In genomic region chr9:121499427-121500164, GRCh38 we compare ENCODE assay signal across 8 cellular contexts. TPM values are rescaled to one million over a fixed set of nuclear protein-coding genes. Genes with fewer than 3 reads are reported as not detected.
DNase-seq lines count a peak whose midpoint lies in the region; ATAC-seq, FAIRE-seq and TF ChIP-seq lines count a peak whose summit lies in the region.

Gene GGTA1, minus strand, starts transcription at chr9:121499844. Its CDS starts 31,922 bp downstream, at chr9:121467922.

- 0 out of 2 replicates have a peak, but pooled peaks have one; percentile 4 for TF ChIP-seq CTCF in 22Rv1 (IDR thresholded peaks at IDR 0.05)
- no peak for TF ChIP-seq CTCF in bronchial epithelial cell (IDR thresholded peaks at IDR 0.05; ENCODE audit: insufficient read depth, low read length, severe bottlenecking)
- TF ChIP-seq CTCF in gastrocnemius medialis (IDR thresholded peaks at IDR 0.05 in 4 of 5, conservative IDR thresholded peaks at IDR 0.05 in 1 of 5): no peak

- peak in 1 of 2 donors; percentile 4 for TF ChIP-seq POLR2A in gastrocnemius medialis (IDR thresholded peaks at IDR 0.05)

- in situ Hi-C loops in gastrocnemius medialis (cut with MboI; ENCODE audit: low sequenced_read_pairs in 4 of 4): no loop called here

- H3K27me3 ChIP-seq in bronchial epithelial cell (ENCODE audit: control insufficient read depth, insufficient read depth, low read length): no peaks in the 10 kb centered on the region
- H3K27me3 ChIP-seq in iPS-20b (ENCODE audit: insufficient read depth, low read length): peaks cover 68% of the 10 kb centered on the region
- peaks cover 11 to 26% (median 24%) of the 10 kb centered on the region in 3 donors for H3K27me3 ChIP-seq in gastrocnemius medialis

- H3K9me3 ChIP-seq in ES-I3 (ENCODE audit: control insufficient read depth, insufficient read depth, low read length): peaks cover 4% of the 10 kb centered on the region
- peaks cover 3% of the 10 kb centered on the region; the same call in 1 of the 2 replicates for H3K9me3 ChIP-seq in iPS-20b (ENCODE audit: insufficient read depth, low read depth, low read length)
- no peaks in the 10 kb centered on the region for H3K9me3 ChIP-seq in gastrocnemius medialis

- H3K4me1 ChIP-seq in ES-I3 (ENCODE audit: insufficient read depth, low read length) (peaks cover 11% of the 10 kb centered on the region), iPS-20b (ENCODE audit: insufficient read depth, low read length) (0 out of 2 replicates have a peak, but pooled peaks cover 3% of the 10 kb centered on the region), gastrocnemius medialis (peaks cover 9 to 20% of the 10 kb centered on the region in 2 donors)

- intact Hi-C loops in gastrocnemius medialis (cut with DNase I; ENCODE audit: low total_unique reads): loop anchor here (2.0 kb wide), 1 partner anchor 37 kb away; no protein-coding TSS in a partner anchor

- peak within 1 kb of the TSS; percentile 63 for H3K9ac ChIP-seq in ES-I3 (ENCODE audit: low read depth, low read length)
- no peak within 1 kb of the TSS for H3K9ac ChIP-seq in iPS-20b (ENCODE audit: low read depth, low read length)

- H3K36me3 ChIP-seq in ES-I3 (ENCODE audit: insufficient read depth, low read length): no peaks in the 10 kb centered on the region
- H3K36me3 ChIP-seq in bronchial epithelial cell (ENCODE audit: control insufficient read depth, insufficient read depth, low read length): no peaks in the 10 kb centered on the region
- H3K36me3 ChIP-seq in iPS-20b (ENCODE audit: insufficient read depth, low read depth, low read length): no peaks in the 10 kb centered on the region
- no peaks in the 10 kb centered on the region for H3K36me3 ChIP-seq in gastrocnemius medialis

- DNase-seq in NCI-H748 treated with DMSO at 0.1 percent for 48 hours (lab: John Stamatoyannopoulos, UW) (peak; percentile 64), bronchial epithelial cell (ENCODE audit: low read depth) (peak; percentile 23), gastrocnemius medialis (peak; percentile 11 to 25), putamen (ENCODE audit: low spot score) (no peak)

- H3K4me3 ChIP-seq in bronchial epithelial cell (ENCODE audit: low read depth, low read length) (peak within 1 kb of the TSS; percentile 22), iPS-20b (ENCODE audit: low read length) (peak within 1 kb of the TSS; percentile 66), gastrocnemius medialis (peak within 1 kb of the TSS; percentile 53 to 69 (median 58))

- ATAC-seq in gastrocnemius medialis (peak; percentile 59 to 62), GM21381 (IDR thresholded peaks at IDR 0.05; ENCODE audit: unreplicated experiment) (no peak)

- no peak for FAIRE-seq in bronchial epithelial cell (lab: Jason Lieb, UNC)

- H3K27ac ChIP-seq in 22Rv1 (no peak within 1 kb of the TSS; the same call in 1 of the 2 replicates), iPS-20b (ENCODE audit: low read length) (no peak within 1 kb of the TSS), gastrocnemius medialis (peak within 1 kb of the TSS; percentile 31 to 77 (median 48))

RNA-seq across cellular contexts. Expression of gene GGTA1, which starts in this region (rescaled TPM):
- total RNA-seq in bronchial epithelial cell (0.13 TPM in 1 of 2 replicates, not detected in the other), gastrocnemius medialis (10 to 100 TPM in 1 of 4 donors, 1 to 10 TPM in 3; 1.4 to 11.7 (median 3.5) TPM)

Comparison
In these comparisons a context has a peak if more than half of its experiments do, and no peak if none do; other contexts are left out.
1. Peak in DNase-seq and H3K4me3 ChIP-seq in bronchial epithelial cell; RNA of the gene not detected or under 1 TPM.
2. H3K27ac ChIP-seq: peak in gastrocnemius medialis (4 of 4); none in 22Rv1 (single experiment) and iPS-20b (single experiment).
3. Peak in every context shown above with its lines, with median percentiles within 50 percentile points of each other: H3K4me3 ChIP-seq.